ENCODE assay signal across 19 cellular contexts in the genomic region with DNA sequence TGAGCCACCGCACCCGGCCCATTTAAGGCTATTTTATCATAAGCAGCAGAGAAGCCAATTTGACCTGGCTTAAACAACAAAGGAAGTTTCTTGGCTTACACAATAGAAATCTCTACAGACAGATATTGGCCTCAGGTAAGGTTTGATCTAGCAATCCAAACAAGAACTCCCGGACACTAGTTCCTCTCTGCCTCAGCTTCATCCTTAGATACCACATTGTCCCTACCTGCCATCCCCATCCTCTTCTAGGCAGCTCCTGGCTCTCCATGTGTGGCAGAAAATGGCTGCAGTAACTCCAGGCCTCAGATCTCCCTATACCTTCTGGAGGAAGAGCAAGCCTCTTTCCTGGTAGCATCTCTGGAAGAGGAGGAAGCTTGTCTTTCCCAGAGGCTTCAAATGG. TPM values are rescaled to one million over a fixed set of nuclear protein-coding genes. Genes with fewer than 3 reads are reported as not detected.
DNase-seq lines count a peak whose midpoint lies in the region; ATAC-seq, FAIRE-seq and TF ChIP-seq lines count a peak whose summit lies in the region.
"Had no signal": no experiment of that assay in that cellular context is flagged by ENCODE, and none has a peak within 500 bp of the region (broad histone marks: within the 10 kb centered on the region; RNA-seq: fewer than 3 reads in every experiment).

No MANE protein-coding gene starts in this region.

- no peak overlapping the region for H2BK12ac ChIP-seq in mesenchymal stem cell (ENCODE audit: low read length in 2 of 2)

- intact Hi-C loops in HepG2 (cut with micrococcal nuclease; ENCODE audit: unreplicated experiment) (no loop called here), right lobe of liver (cut with DNase I) (loop anchor here in 1 of 2 donors (10.0 kb wide), 1 partner anchor 75 kb away; no protein-coding TSS in a partner anchor)

- no TSS peak for BruUV-seq in HepG2 (replicated peaks; lab: Mats Ljungman, UMichigan)

- TF ChIP-seq POLR2A in HepG2 (IDR thresholded peaks at IDR 0.05; ENCODE audit: insufficient read depth in 1 of 2, low read depth in 2 of 2, low read length in 2 of 2) (no peak), right lobe of liver (IDR thresholded peaks at IDR 0.05) (no peak)

- H3K4me2 ChIP-seq in HepG2 (ENCODE audit: low read depth, low read length) (no peak overlapping the region), mesenchymal stem cell (ENCODE audit: low read length, poor library complexity, severe bottlenecking) (no peak overlapping the region)
- H3K4me2 ChIP-seq: A549 had no signal

- no peak overlapping the region for H3K4me3 ChIP-seq in HepG2 (replicated peaks in 1 of 3; ENCODE audit: insufficient read depth in 1 of 3, low read depth in 2 of 3, low read length in 3 of 3)
- H3K4me3 ChIP-seq in right lobe of liver = no peak overlapping the region
- H3K4me3 ChIP-seq in bronchial epithelial cell (ENCODE audit: low read depth, low read length) = no peak overlapping the region
- H3K4me3 ChIP-seq in mesenchymal stem cell (ENCODE audit: insufficient read depth in 1 of 2, low read depth in 1 of 2, low read length in 2 of 2) = no peak overlapping the region
- H3K4me3 ChIP-seq: A549 had no signal

- H3K9ac ChIP-seq in HepG2 (ENCODE audit: insufficient read depth, low read depth, low read length) = no peak overlapping the region
- H3K9ac ChIP-seq in mesenchymal stem cell (ENCODE audit: low read length) = no peak overlapping the region

- no peak overlapping the region for H2BK120ac ChIP-seq in mesenchymal stem cell (ENCODE audit: low read depth, low read length)

- no peak overlapping the region for H2BK5ac ChIP-seq in mesenchymal stem cell (ENCODE audit: low read depth, low read length, poor library complexity, severe bottlenecking)

- no peak overlapping the region for H3K18ac ChIP-seq in mesenchymal stem cell (ENCODE audit: low read depth in 1 of 2, low read length in 2 of 2)

- no peak overlapping the region for H3K14ac ChIP-seq in mesenchymal stem cell (ENCODE audit: low read length in 2 of 2)

- TF ChIP-seq CTCF in HepG2 (CRISPR knock-in tag; IDR thresholded peaks at IDR 0.05) = no peak
- TF ChIP-seq CTCF in right lobe of liver (IDR thresholded peaks at IDR 0.05) = no peak
- no peak for TF ChIP-seq CTCF in bronchial epithelial cell (IDR thresholded peaks at IDR 0.05; ENCODE audit: insufficient read depth, low read length, severe bottlenecking)

- no peak for DNase-seq in HepG2 (ENCODE audit: low spot score)
- DNase-seq in right lobe of liver = no peak
- no peak for DNase-seq in bronchial epithelial cell (ENCODE audit: low read depth)
- DNase-seq in mesenchymal stem cell = no peak
- no peak for DNase-seq in NCI-H1048 (lab: John Stamatoyannopoulos, UW)
- no peak for DNase-seq in NCI-H146 treated with DMSO at 0.1 percent for 48 hours (lab: John Stamatoyannopoulos, UW; ENCODE audit: unreplicated experiment)
- DNase-seq: 8988T; C1 segment of cervical spinal cord; CD4-positive, alpha-beta memory T cell; COR-L47; DMS153; DND-41; H9 had no signal

- POLR2A ChIA-PET in HepG2 (lab: Yijun Ruan, JAX) = no interaction called here

- FAIRE-seq in HepG2 (lab: Jason Lieb, UNC) = no peak
- peak; percentile 7 for FAIRE-seq in bronchial epithelial cell (lab: Jason Lieb, UNC)
- FAIRE-seq: A549, G401.6, GM12892, H1 had no signal

- WGBS in HepG2 (ENCODE audit: low lambda C conversion rate) = 79% methylated on average over 3 of the region's 3 CpGs
- WGBS in right lobe of liver (ENCODE audit: insufficient coverage, low coverage, low lambda C conversion rate, missing lambda C conversion rate) = 93% methylated on average over 3 of the region's 3 CpGs
- WGBS in mesenchymal stem cell = 100% methylated on average over 3 of the region's 3 CpGs

- no peaks in the 10 kb centered on the region for H3K36me3 ChIP-seq in HepG2 (replicated peaks in 1 of 2; ENCODE audit: control insufficient read depth in 1 of 2, insufficient read depth in 2 of 2, low read length in 2 of 2)
- H3K36me3 ChIP-seq in right lobe of liver = no peaks in the 10 kb centered on the region
- no peaks in the 10 kb centered on the region for H3K36me3 ChIP-seq in bronchial epithelial cell (ENCODE audit: control insufficient read depth, insufficient read depth, low read length)
- no peaks in the 10 kb centered on the region for H3K36me3 ChIP-seq in mesenchymal stem cell (ENCODE audit: control insufficient read depth in 1 of 2, insufficient read depth in 2 of 2, low read depth in 1 of 2, low read length in 2 of 2)

- in situ Hi-C loops in HepG2 (cut with HindIII; ENCODE audit: extremely low pct_ligation_motif_present, low pct_unique_long_range_greater_than_20kb) = no loop called here

- no peaks in the 10 kb centered on the region for H4K20me1 ChIP-seq in HepG2 (ENCODE audit: insufficient read depth, low read length)

- TF ChIP-seq EP300 in HepG2 (IDR thresholded peaks at IDR 0.05; ENCODE audit: low read depth in 2 of 2, low read length in 2 of 2) (no peak), HepG2 (CRISPR knock-in tag; IDR thresholded peaks at IDR 0.05; ENCODE audit: borderline replicate concordance) (no peak)

- H2AK5ac ChIP-seq in mesenchymal stem cell (ENCODE audit: low read length, severe bottlenecking) = peak overlapping the region; percentile 95

- CTCF ChIA-PET in HepG2 (lab: Yijun Ruan, JAX; ENCODE audit: low intra/inter-chr PET ratio, low total read pairs) = no interaction called here

- ATAC-seq in HepG2 = no peak
- ATAC-seq in right lobe of liver = no peak
- no peak for ATAC-seq in HG03457 (IDR thresholded peaks at IDR 0.05; ENCODE audit: unreplicated experiment)
- ATAC-seq: A549, HCT116 had no signal

- H3K9me3 ChIP-seq in HepG2 (ENCODE audit: low read length) (no peaks in the 10 kb centered on the region), right lobe of liver (no peaks in the 10 kb centered on the region), mesenchymal stem cell (ENCODE audit: control insufficient read depth, low read length) (no peaks in the 10 kb centered on the region)
- H3K9me3 ChIP-seq: A549 had no signal

- no peak overlapping the region for H4K8ac ChIP-seq in mesenchymal stem cell (ENCODE audit: low read length)

- no peaks in the 10 kb centered on the region for H3K79me2 ChIP-seq in HepG2 (ENCODE audit: insufficient read depth, low read length)

- H3K4me1 ChIP-seq in HepG2 (ENCODE audit: insufficient read depth, low read length) (peaks cover 46% of the 10 kb centered on the region), right lobe of liver (peaks cover 0 to 8% (median 0%) of the 10 kb centered on the region in 4 donors), mesenchymal stem cell (ENCODE audit: control insufficient read depth, insufficient read depth, low read depth, low read length) (peaks cover 3% of the 10 kb centered on the region)

- H3K79me1 ChIP-seq in mesenchymal stem cell (replicated peaks; ENCODE audit: low read length, poor library complexity, severe bottlenecking) = no peaks in the 10 kb centered on the region

- H3K27me3 ChIP-seq in HepG2 (ENCODE audit: control insufficient read depth in 1 of 2, insufficient read depth in 2 of 2, low read length in 2 of 2) (no peaks in the 10 kb centered on the region), right lobe of liver (no peaks in the 10 kb centered on the region), bronchial epithelial cell (ENCODE audit: control insufficient read depth, insufficient read depth, low read length) (no peaks in the 10 kb centered on the region), mesenchymal stem cell (ENCODE audit: control insufficient read depth in 1 of 2, insufficient read depth in 1 of 2, low read length in 2 of 2) (peaks cover 0 to 15% of the 10 kb centered on the region in 2 experiments)

- no peak for TF ChIP-seq RAD21 in HepG2 (CRISPR knock-in tag; IDR thresholded peaks at IDR 0.05)

- H4K91ac ChIP-seq in mesenchymal stem cell (ENCODE audit: low read length) = no peak overlapping the region

- H2AFZ ChIP-seq in HepG2 (ENCODE audit: low read length) = no peak overlapping the region
- H2AFZ ChIP-seq in mesenchymal stem cell (ENCODE audit: low read depth, low read length) = no peak overlapping the region

- H3K23ac ChIP-seq in mesenchymal stem cell (ENCODE audit: low read length in 2 of 2) = no peak overlapping the region

- H3K4ac ChIP-seq in mesenchymal stem cell (ENCODE audit: low read depth in 1 of 2, low read length in 2 of 2) = no peak overlapping the region

- no peak overlapping the region for H2BK15ac ChIP-seq in mesenchymal stem cell (ENCODE audit: low read depth, poor library complexity, severe bottlenecking)

- H3K27ac ChIP-seq in HepG2 (ENCODE audit: extremely low read length, insufficient read depth, low read length) = no peak overlapping the region
- no peak overlapping the region for H3K27ac ChIP-seq in right lobe of liver
- peak overlapping the region; percentile 27 for H3K27ac ChIP-seq in mesenchymal stem cell (ENCODE audit: low read length, poor library complexity, severe bottlenecking)
- H3K27ac ChIP-seq: A549 had no signal

TF ChIP-seq in HepG2, 621 proteins besides CTCF, POLR2A, EP300 and RAD21 (continues in another document):
- peak; percentile 91 for TF ChIP-seq ZNF329 (CRISPR knock-in tag; IDR thresholded peaks at IDR 0.05; ENCODE audit: low read depth)

RNA-seq across cellular contexts. Expression of a gene that starts 26.8 kb away (rescaled TPM):
- total RNA-seq in HepG2 (2016; rRNA removed; fragmentation: Illumina TruSeq; extraction: Trizol) = 32.8 and 41.6 TPM in 2 replicates
- total RNA-seq in HepG2 (2016; cell fraction: cytosol; rRNA removed; fragmentation: Illumina TruSeq; extraction: Trizol; ENCODE audit: low read depth) = 123 and 126 TPM in 2 replicates
- total RNA-seq in HepG2 (2016; cell fraction: insoluble cytoplasmic fraction; rRNA removed; fragmentation: Illumina TruSeq; extraction: Trizol) = 32.0 and 42.2 TPM in 2 replicates
- 97.8 and 104 TPM in 2 replicates for total RNA-seq in HepG2 (2016; cell fraction: membrane; rRNA removed; fragmentation: Illumina TruSeq; extraction: Trizol)
- 73.7 and 78.3 TPM in 2 replicates for total RNA-seq in HepG2 (2016; cell fraction: nucleus; rRNA removed; fragmentation: Illumina TruSeq; extraction: Trizol)
- 21.7 and 22.2 TPM in 2 replicates for polyA plus RNA-seq in HepG2 (2011; rRNA removed)
- 20.4 and 22.0 TPM in 2 replicates for polyA plus RNA-seq in HepG2 (2011; cell fraction: cytosol; rRNA removed)
- polyA plus RNA-seq in HepG2 (2011; cell fraction: nucleus; rRNA removed) = 39.3 and 43.4 TPM in 2 replicates
- 24.1 and 26.1 TPM in 2 replicates for polyA plus RNA-seq in HepG2 (2012)
- polyA plus RNA-seq in HepG2 (2016; cell fraction: cytosol; fragmentation: Illumina TruSeq; extraction: Trizol; ENCODE audit: low read depth) = 146 and 149 TPM in 2 replicates
- polyA plus RNA-seq in HepG2 (2016; cell fraction: insoluble cytoplasmic fraction; fragmentation: Illumina TruSeq; extraction: Trizol; ENCODE audit: low read depth) = 35.6 and 38.6 TPM in 2 replicates
- 101 TPM in 2 replicates for polyA plus RNA-seq in HepG2 (2016; cell fraction: membrane; fragmentation: Illumina TruSeq; extraction: Trizol; ENCODE audit: low read depth)
- polyA plus RNA-seq in HepG2 (2016; cell fraction: nucleus; fragmentation: Illumina TruSeq; extraction: Trizol; ENCODE audit: insufficient read depth, low read depth) = 45.0 and 46.7 TPM in 2 replicates
- 43.7 TPM in 2 replicates for polyA minus RNA-seq in HepG2 (2011; rRNA and poly(A)+ RNA removed; ENCODE audit: low replicate concordance)
- polyA minus RNA-seq in HepG2 (2011; cell fraction: cytosol; rRNA and poly(A)+ RNA removed) = 8.5 and 9.2 TPM in 2 replicates
- polyA minus RNA-seq in HepG2 (2011; cell fraction: nucleus; rRNA and poly(A)+ RNA removed) = 186 and 194 TPM in 2 replicates
- 100 to 1,000 TPM in 1 of 6 experiments, 10 to 100 TPM in 5; 36.6 to 110 (median 63.3) TPM for total RNA-seq in right lobe of liver
- total RNA-seq in bronchial epithelial cell = 75.4 and 91.1 TPM in 2 replicates
- polyA plus RNA-seq in mesenchymal stem cell (2013, experiment 1 of 2) = 11.8 TPM
- 10.9 TPM for polyA plus RNA-seq in mesenchymal stem cell (2013, experiment 2 of 2)
